1 cellular context compared by ENCODE assay signal in the genomic region with DNA sequence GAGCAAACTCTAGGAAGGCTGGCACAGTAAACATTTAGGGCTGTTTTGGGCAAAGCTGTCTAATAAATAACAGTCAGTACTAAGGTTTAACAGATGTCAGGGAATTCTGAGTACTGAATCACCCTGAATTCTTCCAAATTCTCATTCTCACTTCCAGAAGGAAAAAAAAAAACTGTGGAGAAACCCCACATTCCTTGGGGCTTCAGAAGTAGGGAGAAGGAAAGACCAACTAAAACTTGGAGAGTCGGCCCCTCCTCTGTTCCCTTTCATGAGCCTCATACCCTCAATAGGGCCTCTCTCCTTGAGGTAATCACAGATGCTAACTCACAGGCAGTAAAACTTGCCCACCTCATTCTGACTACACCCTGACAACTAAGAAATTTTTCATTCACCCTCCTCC.
TF ChIP-seq lines count a peak whose summit lies in the region.

No MANE protein-coding gene starts in this region.

TF ChIP-seq in GM23338, 12 proteins besides CTCF, POLR2A, EP300 and RAD21 (continued from another document):
- no peak for TF ChIP-seq JUNB (IDR thresholded peaks at IDR 0.05; ENCODE audit: unreplicated experiment)
- TF ChIP-seq EZH2phosphoT487 (IDR thresholded peaks at IDR 0.05; ENCODE audit: unreplicated experiment) = no peak
- no peak for TF ChIP-seq POLR2AphosphoS5 (IDR thresholded peaks at IDR 0.05; ENCODE audit: low read depth)
- TF ChIP-seq, protein P1, sequence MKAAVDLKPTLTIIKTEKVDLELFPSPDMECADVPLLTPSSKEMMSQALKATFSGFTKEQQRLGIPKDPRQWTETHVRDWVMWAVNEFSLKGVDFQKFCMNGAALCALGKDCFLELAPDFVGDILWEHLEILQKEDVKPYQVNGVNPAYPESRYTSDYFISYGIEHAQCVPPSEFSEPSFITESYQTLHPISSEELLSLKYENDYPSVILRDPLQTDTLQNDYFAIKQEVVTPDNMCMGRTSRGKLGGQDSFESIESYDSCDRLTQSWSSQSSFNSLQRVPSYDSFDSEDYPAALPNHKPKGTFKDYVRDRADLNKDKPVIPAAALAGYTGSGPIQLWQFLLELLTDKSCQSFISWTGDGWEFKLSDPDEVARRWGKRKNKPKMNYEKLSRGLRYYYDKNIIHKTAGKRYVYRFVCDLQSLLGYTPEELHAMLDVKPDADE (IDR thresholded peaks at IDR 0.05) = no peak
- TF ChIP-seq EZH2 (IDR thresholded peaks at IDR 0.05; ENCODE audit: low read depth, unreplicated experiment) = no peak
- no peak for TF ChIP-seq CREB1 (CRISPR knock-in tag; IDR thresholded peaks at IDR 0.05; ENCODE audit: low read depth)
- TF ChIP-seq ZNF114 (CRISPR knock-in tag; IDR thresholded peaks at IDR 0.05) = no peak
- TF ChIP-seq, protein P2, sequence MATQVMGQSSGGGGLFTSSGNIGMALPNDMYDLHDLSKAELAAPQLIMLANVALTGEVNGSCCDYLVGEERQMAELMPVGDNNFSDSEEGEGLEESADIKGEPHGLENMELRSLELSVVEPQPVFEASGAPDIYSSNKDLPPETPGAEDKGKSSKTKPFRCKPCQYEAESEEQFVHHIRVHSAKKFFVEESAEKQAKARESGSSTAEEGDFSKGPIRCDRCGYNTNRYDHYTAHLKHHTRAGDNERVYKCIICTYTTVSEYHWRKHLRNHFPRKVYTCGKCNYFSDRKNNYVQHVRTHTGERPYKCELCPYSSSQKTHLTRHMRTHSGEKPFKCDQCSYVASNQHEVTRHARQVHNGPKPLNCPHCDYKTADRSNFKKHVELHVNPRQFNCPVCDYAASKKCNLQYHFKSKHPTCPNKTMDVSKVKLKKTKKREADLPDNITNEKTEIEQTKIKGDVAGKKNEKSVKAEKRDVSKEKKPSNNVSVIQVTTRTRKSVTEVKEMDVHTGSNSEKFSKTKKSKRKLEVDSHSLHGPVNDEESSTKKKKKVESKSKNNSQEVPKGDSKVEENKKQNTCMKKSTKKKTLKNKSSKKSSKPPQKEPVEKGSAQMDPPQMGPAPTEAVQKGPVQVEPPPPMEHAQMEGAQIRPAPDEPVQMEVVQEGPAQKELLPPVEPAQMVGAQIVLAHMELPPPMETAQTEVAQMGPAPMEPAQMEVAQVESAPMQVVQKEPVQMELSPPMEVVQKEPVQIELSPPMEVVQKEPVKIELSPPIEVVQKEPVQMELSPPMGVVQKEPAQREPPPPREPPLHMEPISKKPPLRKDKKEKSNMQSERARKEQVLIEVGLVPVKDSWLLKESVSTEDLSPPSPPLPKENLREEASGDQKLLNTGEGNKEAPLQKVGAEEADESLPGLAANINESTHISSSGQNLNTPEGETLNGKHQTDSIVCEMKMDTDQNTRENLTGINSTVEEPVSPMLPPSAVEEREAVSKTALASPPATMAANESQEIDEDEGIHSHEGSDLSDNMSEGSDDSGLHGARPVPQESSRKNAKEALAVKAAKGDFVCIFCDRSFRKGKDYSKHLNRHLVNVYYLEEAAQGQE (IDR thresholded peaks at IDR 0.05; ENCODE audit: unreplicated experiment) = no peak
- TF ChIP-seq NANOG (IDR thresholded peaks at IDR 0.05; ENCODE audit: borderline replicate concordance) = no peak
